In genomic region chr14:50082784-50083466, GRCh38 we compare ENCODE assay signal across 8 cellular contexts. TPM values are rescaled to one million over a fixed set of nuclear protein-coding genes. Genes with fewer than 3 reads are reported as not detected.
A peak's percentile ranks its signal among the peaks of the same experiment; 100 is the strongest.
DNase-seq lines count a peak whose midpoint lies in the region; ATAC-seq lines count a peak whose summit lies in the region.

No MANE protein-coding gene starts in this region.

- ATAC-seq in HG03280 (IDR thresholded peaks at IDR 0.05; ENCODE audit: unreplicated experiment) (peak; percentile 72), esophagus mucosa (peak; percentile 64)

- DNase-seq in GM19240 (ENCODE audit: insufficient read length, low spot score) (peak; percentile 73), NCI-H146 (lab: John Stamatoyannopoulos, UW) (no peak), amygdala (lab: John Stamatoyannopoulos, UW) (no peak), HUDEP-2 (lab: John Stamatoyannopoulos, UW; ENCODE audit: unreplicated experiment in 76 of 76) (no peak)
- DNase-seq in activated CD4-positive, alpha-beta T cell treated with anti-CD3 and anti-CD28 coated beads, Interleukin-2, amount 50 U/mL, for 4 hours = peak; percentile 75 to 82
- DNase-seq in stimulated activated CD8-positive, alpha-beta memory T cell treated with anti-CD3 and anti-CD28 coated beads, Interleukin-2, amount 100 ng/mL, for 1 hour (ENCODE audit: low read depth in 2 of 2) = peak; percentile 63 to 69

RNA-seq across cellular contexts. Expression of gene VCPKMT, which starts 33.4 kb away (rescaled TPM):
- 5.3 TPM for total RNA-seq in esophagus mucosa

Comparison
In these comparisons a context has a peak if more than half of its experiments do, and no peak if none do; other contexts are left out.
1. DNase-seq: peak in GM19240 (single experiment), activated CD4-positive, alpha-beta T cell treated with anti-CD3 and anti-CD28 coated beads, Interleukin-2, amount 50 U/mL, for 4 hours (2 of 2) and stimulated activated CD8-positive, alpha-beta memory T cell treated with anti-CD3 and anti-CD28 coated beads, Interleukin-2, amount 100 ng/mL, for 1 hour (2 of 2); none in NCI-H146 (single experiment), amygdala (0 of 56) and HUDEP-2 (0 of 76).